Comparison of ENCODE assay signal across 1 cellular context in the genomic region with DNA sequence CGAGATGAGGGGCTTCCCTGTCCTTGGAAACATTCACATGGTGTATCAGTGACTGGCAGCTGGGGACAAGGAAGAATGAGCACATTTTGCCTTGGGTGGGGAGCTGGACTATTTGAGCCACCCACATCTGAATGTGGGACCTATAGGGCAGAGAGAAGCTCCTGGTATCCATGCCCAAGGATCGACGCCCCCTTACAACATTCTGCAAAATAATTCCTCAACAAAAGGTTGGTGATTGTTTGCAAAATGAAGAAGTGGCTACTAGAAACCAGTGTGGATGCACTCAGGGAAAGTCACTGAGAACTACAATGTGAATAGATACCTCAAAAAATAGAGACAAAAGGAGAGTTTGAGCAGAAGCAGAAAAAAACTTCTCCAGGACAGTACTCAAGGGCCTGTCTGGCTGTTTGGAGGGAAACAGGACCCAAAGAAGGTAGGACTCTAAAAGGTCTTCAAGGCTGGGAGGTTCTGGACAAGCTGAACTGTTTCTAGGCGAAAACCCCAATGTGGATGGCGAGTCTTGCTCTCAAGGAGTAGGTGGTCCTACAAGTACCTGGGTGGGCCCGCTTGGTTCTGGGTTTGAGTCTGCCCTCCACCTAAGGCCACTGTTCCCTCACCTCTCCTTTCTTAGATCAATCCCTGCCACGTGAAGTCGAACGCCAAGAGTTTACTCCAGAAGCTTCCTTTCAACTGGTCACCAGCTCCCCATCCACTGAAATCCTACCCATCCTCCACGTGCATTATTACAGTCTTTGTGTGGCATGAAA.
A peak's percentile ranks its signal among the peaks of the same experiment; 100 is the strongest.
TF ChIP-seq lines count a peak whose summit lies in the region.

No MANE protein-coding gene starts in this region.

TF ChIP-seq in K562, 482 proteins besides CTCF, POLR2A, EP300 and RAD21 (continued from another document):
- no peak for TF ChIP-seq RBM17 (IDR thresholded peaks at IDR 0.05; ENCODE audit: borderline replicate concordance, low read depth, low read length)
- TF ChIP-seq ZNF140 (CRISPR knock-in tag; IDR thresholded peaks at IDR 0.05), result no peak
- TF ChIP-seq, protein P1, sequence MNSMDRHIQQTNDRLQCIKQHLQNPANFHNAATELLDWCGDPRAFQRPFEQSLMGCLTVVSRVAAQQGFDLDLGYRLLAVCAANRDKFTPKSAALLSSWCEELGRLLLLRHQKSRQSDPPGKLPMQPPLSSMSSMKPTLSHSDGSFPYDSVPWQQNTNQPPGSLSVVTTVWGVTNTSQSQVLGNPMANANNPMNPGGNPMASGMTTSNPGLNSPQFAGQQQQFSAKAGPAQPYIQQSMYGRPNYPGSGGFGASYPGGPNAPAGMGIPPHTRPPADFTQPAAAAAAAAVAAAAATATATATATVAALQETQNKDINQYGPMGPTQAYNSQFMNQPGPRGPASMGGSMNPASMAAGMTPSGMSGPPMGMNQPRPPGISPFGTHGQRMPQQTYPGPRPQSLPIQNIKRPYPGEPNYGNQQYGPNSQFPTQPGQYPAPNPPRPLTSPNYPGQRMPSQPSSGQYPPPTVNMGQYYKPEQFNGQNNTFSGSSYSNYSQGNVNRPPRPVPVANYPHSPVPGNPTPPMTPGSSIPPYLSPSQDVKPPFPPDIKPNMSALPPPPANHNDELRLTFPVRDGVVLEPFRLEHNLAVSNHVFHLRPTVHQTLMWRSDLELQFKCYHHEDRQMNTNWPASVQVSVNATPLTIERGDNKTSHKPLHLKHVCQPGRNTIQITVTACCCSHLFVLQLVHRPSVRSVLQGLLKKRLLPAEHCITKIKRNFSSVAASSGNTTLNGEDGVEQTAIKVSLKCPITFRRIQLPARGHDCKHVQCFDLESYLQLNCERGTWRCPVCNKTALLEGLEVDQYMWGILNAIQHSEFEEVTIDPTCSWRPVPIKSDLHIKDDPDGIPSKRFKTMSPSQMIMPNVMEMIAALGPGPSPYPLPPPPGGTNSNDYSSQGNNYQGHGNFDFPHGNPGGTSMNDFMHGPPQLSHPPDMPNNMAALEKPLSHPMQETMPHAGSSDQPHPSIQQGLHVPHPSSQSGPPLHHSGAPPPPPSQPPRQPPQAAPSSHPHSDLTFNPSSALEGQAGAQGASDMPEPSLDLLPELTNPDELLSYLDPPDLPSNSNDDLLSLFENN (IDR thresholded peaks at IDR 0.05; ENCODE audit: low read depth in 2 of 2, low read length in 2 of 2), result no peak
- TF ChIP-seq GATAD2A (IDR thresholded peaks at IDR 0.05), result no peak
- no peak for TF ChIP-seq NCOA6 (IDR thresholded peaks at IDR 0.05)
- 0 out of 2 replicates have a peak, but pooled peaks have one; percentile 21 for TF ChIP-seq ZNF143 (CRISPR knock-in tag; IDR thresholded peaks at IDR 0.05)
- TF ChIP-seq, protein P2, sequence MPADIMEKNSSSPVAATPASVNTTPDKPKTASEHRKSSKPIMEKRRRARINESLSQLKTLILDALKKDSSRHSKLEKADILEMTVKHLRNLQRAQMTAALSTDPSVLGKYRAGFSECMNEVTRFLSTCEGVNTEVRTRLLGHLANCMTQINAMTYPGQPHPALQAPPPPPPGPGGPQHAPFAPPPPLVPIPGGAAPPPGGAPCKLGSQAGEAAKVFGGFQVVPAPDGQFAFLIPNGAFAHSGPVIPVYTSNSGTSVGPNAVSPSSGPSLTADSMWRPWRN (IDR thresholded peaks at IDR 0.05; ENCODE audit: low read depth), result no peak
- TF ChIP-seq, protein P3, sequence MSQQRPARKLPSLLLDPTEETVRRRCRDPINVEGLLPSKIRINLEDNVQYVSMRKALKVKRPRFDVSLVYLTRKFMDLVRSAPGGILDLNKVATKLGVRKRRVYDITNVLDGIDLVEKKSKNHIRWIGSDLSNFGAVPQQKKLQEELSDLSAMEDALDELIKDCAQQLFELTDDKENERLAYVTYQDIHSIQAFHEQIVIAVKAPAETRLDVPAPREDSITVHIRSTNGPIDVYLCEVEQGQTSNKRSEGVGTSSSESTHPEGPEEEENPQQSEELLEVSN (IDR thresholded peaks at IDR 0.05; ENCODE audit: borderline replicate concordance in 1 of 2, extremely low read depth in 1 of 2, insufficient read depth in 1 of 2, insufficient read length in 1 of 2, low read depth in 1 of 2, low read length in 1 of 2, poor library complexity in 1 of 2, severe bottlenecking in 1 of 2), result no peak
- TF ChIP-seq, protein P4, sequence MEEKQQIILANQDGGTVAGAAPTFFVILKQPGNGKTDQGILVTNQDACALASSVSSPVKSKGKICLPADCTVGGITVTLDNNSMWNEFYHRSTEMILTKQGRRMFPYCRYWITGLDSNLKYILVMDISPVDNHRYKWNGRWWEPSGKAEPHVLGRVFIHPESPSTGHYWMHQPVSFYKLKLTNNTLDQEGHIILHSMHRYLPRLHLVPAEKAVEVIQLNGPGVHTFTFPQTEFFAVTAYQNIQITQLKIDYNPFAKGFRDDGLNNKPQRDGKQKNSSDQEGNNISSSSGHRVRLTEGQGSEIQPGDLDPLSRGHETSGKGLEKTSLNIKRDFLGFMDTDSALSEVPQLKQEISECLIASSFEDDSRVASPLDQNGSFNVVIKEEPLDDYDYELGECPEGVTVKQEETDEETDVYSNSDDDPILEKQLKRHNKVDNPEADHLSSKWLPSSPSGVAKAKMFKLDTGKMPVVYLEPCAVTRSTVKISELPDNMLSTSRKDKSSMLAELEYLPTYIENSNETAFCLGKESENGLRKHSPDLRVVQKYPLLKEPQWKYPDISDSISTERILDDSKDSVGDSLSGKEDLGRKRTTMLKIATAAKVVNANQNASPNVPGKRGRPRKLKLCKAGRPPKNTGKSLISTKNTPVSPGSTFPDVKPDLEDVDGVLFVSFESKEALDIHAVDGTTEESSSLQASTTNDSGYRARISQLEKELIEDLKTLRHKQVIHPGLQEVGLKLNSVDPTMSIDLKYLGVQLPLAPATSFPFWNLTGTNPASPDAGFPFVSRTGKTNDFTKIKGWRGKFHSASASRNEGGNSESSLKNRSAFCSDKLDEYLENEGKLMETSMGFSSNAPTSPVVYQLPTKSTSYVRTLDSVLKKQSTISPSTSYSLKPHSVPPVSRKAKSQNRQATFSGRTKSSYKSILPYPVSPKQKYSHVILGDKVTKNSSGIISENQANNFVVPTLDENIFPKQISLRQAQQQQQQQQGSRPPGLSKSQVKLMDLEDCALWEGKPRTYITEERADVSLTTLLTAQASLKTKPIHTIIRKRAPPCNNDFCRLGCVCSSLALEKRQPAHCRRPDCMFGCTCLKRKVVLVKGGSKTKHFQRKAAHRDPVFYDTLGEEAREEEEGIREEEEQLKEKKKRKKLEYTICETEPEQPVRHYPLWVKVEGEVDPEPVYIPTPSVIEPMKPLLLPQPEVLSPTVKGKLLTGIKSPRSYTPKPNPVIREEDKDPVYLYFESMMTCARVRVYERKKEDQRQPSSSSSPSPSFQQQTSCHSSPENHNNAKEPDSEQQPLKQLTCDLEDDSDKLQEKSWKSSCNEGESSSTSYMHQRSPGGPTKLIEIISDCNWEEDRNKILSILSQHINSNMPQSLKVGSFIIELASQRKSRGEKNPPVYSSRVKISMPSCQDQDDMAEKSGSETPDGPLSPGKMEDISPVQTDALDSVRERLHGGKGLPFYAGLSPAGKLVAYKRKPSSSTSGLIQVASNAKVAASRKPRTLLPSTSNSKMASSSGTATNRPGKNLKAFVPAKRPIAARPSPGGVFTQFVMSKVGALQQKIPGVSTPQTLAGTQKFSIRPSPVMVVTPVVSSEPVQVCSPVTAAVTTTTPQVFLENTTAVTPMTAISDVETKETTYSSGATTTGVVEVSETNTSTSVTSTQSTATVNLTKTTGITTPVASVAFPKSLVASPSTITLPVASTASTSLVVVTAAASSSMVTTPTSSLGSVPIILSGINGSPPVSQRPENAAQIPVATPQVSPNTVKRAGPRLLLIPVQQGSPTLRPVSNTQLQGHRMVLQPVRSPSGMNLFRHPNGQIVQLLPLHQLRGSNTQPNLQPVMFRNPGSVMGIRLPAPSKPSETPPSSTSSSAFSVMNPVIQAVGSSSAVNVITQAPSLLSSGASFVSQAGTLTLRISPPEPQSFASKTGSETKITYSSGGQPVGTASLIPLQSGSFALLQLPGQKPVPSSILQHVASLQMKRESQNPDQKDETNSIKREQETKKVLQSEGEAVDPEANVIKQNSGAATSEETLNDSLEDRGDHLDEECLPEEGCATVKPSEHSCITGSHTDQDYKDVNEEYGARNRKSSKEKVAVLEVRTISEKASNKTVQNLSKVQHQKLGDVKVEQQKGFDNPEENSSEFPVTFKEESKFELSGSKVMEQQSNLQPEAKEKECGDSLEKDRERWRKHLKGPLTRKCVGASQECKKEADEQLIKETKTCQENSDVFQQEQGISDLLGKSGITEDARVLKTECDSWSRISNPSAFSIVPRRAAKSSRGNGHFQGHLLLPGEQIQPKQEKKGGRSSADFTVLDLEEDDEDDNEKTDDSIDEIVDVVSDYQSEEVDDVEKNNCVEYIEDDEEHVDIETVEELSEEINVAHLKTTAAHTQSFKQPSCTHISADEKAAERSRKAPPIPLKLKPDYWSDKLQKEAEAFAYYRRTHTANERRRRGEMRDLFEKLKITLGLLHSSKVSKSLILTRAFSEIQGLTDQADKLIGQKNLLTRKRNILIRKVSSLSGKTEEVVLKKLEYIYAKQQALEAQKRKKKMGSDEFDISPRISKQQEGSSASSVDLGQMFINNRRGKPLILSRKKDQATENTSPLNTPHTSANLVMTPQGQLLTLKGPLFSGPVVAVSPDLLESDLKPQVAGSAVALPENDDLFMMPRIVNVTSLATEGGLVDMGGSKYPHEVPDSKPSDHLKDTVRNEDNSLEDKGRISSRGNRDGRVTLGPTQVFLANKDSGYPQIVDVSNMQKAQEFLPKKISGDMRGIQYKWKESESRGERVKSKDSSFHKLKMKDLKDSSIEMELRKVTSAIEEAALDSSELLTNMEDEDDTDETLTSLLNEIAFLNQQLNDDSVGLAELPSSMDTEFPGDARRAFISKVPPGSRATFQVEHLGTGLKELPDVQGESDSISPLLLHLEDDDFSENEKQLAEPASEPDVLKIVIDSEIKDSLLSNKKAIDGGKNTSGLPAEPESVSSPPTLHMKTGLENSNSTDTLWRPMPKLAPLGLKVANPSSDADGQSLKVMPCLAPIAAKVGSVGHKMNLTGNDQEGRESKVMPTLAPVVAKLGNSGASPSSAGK (IDR thresholded peaks at IDR 0.05), result no peak
- TF ChIP-seq, protein P5, sequence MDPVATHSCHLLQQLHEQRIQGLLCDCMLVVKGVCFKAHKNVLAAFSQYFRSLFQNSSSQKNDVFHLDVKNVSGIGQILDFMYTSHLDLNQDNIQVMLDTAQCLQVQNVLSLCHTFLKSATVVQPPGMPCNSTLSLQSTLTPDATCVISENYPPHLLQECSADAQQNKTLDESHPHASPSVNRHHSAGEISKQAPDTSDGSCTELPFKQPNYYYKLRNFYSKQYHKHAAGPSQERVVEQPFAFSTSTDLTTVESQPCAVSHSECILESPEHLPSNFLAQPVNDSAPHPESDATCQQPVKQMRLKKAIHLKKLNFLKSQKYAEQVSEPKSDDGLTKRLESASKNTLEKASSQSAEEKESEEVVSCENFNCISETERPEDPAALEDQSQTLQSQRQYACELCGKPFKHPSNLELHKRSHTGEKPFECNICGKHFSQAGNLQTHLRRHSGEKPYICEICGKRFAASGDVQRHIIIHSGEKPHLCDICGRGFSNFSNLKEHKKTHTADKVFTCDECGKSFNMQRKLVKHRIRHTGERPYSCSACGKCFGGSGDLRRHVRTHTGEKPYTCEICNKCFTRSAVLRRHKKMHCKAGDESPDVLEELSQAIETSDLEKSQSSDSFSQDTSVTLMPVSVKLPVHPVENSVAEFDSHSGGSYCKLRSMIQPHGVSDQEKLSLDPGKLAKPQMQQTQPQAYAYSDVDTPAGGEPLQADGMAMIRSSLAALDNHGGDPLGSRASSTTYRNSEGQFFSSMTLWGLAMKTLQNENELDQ (CRISPR knock-in tag; IDR thresholded peaks at IDR 0.05; ENCODE audit: borderline replicate concordance), result 0 out of 2 replicates have a peak, but pooled peaks have one; percentile 37
- TF ChIP-seq RBM34 (IDR thresholded peaks at IDR 0.05; ENCODE audit: borderline replicate concordance, insufficient read depth, low read length), result no peak
- TF ChIP-seq, protein P6, sequence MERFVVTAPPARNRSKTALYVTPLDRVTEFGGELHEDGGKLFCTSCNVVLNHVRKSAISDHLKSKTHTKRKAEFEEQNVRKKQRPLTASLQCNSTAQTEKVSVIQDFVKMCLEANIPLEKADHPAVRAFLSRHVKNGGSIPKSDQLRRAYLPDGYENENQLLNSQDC (CRISPR knock-in tag; IDR thresholded peaks at IDR 0.05), result no peak
- TF ChIP-seq CTBP1 (IDR thresholded peaks at IDR 0.05; ENCODE audit: borderline replicate concordance), result no peak
- TF ChIP-seq MYNN (IDR thresholded peaks at IDR 0.05), result no peak
- TF ChIP-seq MYNN (CRISPR knock-in tag; IDR thresholded peaks at IDR 0.05), result no peak
- TF ChIP-seq ZNF445 (CRISPR knock-in tag; IDR thresholded peaks at IDR 0.05; ENCODE audit: low read depth), result no peak
- no peak for TF ChIP-seq PHB2 (IDR thresholded peaks at IDR 0.05; ENCODE audit: low read depth)
- TF ChIP-seq ZNF24 (IDR thresholded peaks at IDR 0.05), result no peak
- TF ChIP-seq, protein P7, sequence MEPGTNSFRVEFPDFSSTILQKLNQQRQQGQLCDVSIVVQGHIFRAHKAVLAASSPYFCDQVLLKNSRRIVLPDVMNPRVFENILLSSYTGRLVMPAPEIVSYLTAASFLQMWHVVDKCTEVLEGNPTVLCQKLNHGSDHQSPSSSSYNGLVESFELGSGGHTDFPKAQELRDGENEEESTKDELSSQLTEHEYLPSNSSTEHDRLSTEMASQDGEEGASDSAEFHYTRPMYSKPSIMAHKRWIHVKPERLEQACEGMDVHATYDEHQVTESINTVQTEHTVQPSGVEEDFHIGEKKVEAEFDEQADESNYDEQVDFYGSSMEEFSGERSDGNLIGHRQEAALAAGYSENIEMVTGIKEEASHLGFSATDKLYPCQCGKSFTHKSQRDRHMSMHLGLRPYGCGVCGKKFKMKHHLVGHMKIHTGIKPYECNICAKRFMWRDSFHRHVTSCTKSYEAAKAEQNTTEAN (CRISPR knock-in tag; IDR thresholded peaks at IDR 0.05), result peak; percentile 35; the same call in 1 of the 2 replicates
- peak; percentile 62; the same call in 1 of the 2 replicates for TF ChIP-seq FOXP1 (CRISPR knock-in tag; IDR thresholded peaks at IDR 0.05)
- TF ChIP-seq FOXM1 (IDR thresholded peaks at IDR 0.05; ENCODE audit: low read depth), result no peak
- no peak for TF ChIP-seq FOXM1 (CRISPR knock-in tag; IDR thresholded peaks at IDR 0.05; ENCODE audit: low read depth)
- no peak for TF ChIP-seq RBM22 (IDR thresholded peaks at IDR 0.05; ENCODE audit: low read depth, low read length, poor library complexity, severe bottlenecking)
- TF ChIP-seq IRF2 (CRISPR knock-in tag; IDR thresholded peaks at IDR 0.05), result no peak
- TF ChIP-seq CEBPB (tag; IDR thresholded peaks at IDR 0.05), result no peak
- TF ChIP-seq MAFF (IDR thresholded peaks at IDR 0.05; ENCODE audit: low read length), result no peak
- TF ChIP-seq, protein P8, sequence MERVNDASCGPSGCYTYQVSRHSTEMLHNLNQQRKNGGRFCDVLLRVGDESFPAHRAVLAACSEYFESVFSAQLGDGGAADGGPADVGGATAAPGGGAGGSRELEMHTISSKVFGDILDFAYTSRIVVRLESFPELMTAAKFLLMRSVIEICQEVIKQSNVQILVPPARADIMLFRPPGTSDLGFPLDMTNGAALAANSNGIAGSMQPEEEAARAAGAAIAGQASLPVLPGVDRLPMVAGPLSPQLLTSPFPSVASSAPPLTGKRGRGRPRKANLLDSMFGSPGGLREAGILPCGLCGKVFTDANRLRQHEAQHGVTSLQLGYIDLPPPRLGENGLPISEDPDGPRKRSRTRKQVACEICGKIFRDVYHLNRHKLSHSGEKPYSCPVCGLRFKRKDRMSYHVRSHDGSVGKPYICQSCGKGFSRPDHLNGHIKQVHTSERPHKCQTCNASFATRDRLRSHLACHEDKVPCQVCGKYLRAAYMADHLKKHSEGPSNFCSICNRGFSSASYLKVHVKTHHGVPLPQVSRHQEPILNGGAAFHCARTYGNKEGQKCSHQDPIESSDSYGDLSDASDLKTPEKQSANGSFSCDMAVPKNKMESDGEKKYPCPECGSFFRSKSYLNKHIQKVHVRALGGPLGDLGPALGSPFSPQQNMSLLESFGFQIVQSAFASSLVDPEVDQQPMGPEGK (CRISPR knock-in tag; IDR thresholded peaks at IDR 0.05; ENCODE audit: borderline replicate concordance), result no peak
- no peak for TF ChIP-seq ARID2 (IDR thresholded peaks at IDR 0.05)
TF ChIP-seq in K562: peak in this region for 8.
